In genomic region chr15:93027413-93027812, GRCh38 we compare ENCODE assay signal across 13 cellular contexts.
DNase-seq lines count a peak whose midpoint lies in the region; ATAC-seq and TF ChIP-seq lines count a peak whose summit lies in the region.
"Had no signal": no experiment of that assay in that cellular context is flagged by ENCODE, and none has a peak within 500 bp of the region (broad histone marks: within the 10 kb centered on the region; RNA-seq: fewer than 3 reads in every experiment).

No MANE protein-coding gene starts in this region.

- H3K4me1 ChIP-seq in adipocyte (ENCODE audit: control insufficient read depth, insufficient read depth, low read length) (peaks cover 44% of the 10 kb centered on the region), transverse colon (peaks cover 26 to 48% (median 40%) of the 10 kb centered on the region in 4 donors)

- H3K9me3 Mint-ChIP-seq in activated naive CD8-positive, alpha-beta T cell (ENCODE audit: low read depth) = no peaks in the 10 kb centered on the region
- H3K9me3 Mint-ChIP-seq in activated naive CD8-positive, alpha-beta T cell treated with anti-CD3 and anti-CD28 coated beads, Interleukin-2, amount 50 U/mL, for 24 hours = no peaks in the 10 kb centered on the region

- 83% methylated on average over 10 of the region's 10 CpGs; no CpG with 5 or more reads in 1 of the 2 donors for WGBS in transverse colon (ENCODE audit: low coverage in 1 of 2), 2 donors

- no peak for TF ChIP-seq POLR2A in transverse colon (IDR thresholded peaks at IDR 0.05)

- H3K9me3 ChIP-seq in adipocyte (ENCODE audit: control insufficient read depth, low read length) (no peaks in the 10 kb centered on the region), transverse colon (no peaks in the 10 kb centered on the region)

- in situ Hi-C loops in transverse colon (cut with MboI; ENCODE audit: low pct_ligation_motif_present in 1 of 4, low pct_unique_long_range_greater_than_20kb in 1 of 4, low sequenced_read_pairs in 3 of 4) = loop anchor here in 3 of 4 donors (10.0 to 25.0 kb wide), 2 partner anchors 1085 to 1097 kb away; no protein-coding TSS in a partner anchor

- H3K4me3 Mint-ChIP-seq in activated naive CD8-positive, alpha-beta T cell = no peak overlapping the region
- H3K4me3 Mint-ChIP-seq in activated naive CD8-positive, alpha-beta T cell treated with anti-CD3 and anti-CD28 coated beads, Interleukin-2, amount 50 U/mL, for 24 hours = no peak overlapping the region

- no peak for TF ChIP-seq CTCF in transverse colon (IDR thresholded peaks at IDR 0.05)

- no peak overlapping the region for H3K4me3 ChIP-seq in adipocyte (ENCODE audit: low read length)
- H3K4me3 ChIP-seq in transverse colon = no peak overlapping the region

- intact Hi-C loops in transverse colon (cut with DNase I; ENCODE audit: low total_unique reads) = loop anchor here (10.0 kb wide), 1 partner anchor 233 kb away; no protein-coding TSS in a partner anchor

- peak overlapping the region; percentile 76 to 86 (median 83) for H3K27ac ChIP-seq in transverse colon

- ATAC-seq in activated naive CD8-positive, alpha-beta T cell treated with anti-CD3 and anti-CD28 coated beads, Interleukin-2, amount 50 U/mL, for 24 hours = no peak
- peak; percentile 32 for ATAC-seq in left lobe of liver
- no peak for ATAC-seq in GM21360 (IDR thresholded peaks at IDR 0.05; ENCODE audit: unreplicated experiment)

- H3K27me3 ChIP-seq in adipocyte (replicated peaks; ENCODE audit: control insufficient read depth, insufficient read depth, low read length) (no peaks in the 10 kb centered on the region), transverse colon (no peaks in the 10 kb centered on the region)

- H3K36me3 ChIP-seq in adipocyte (ENCODE audit: control insufficient read depth, insufficient read depth, low read length, severe bottlenecking) (peaks cover 55% of the 10 kb centered on the region), transverse colon (peaks cover 0 to 32% (median 8%) of the 10 kb centered on the region in 4 donors)

- H3K36me3 Mint-ChIP-seq in activated naive CD8-positive, alpha-beta T cell = peaks cover 17% of the 10 kb centered on the region
- peaks cover 37% of the 10 kb centered on the region for H3K36me3 Mint-ChIP-seq in activated naive CD8-positive, alpha-beta T cell treated with anti-CD3 and anti-CD28 coated beads, Interleukin-2, amount 50 U/mL, for 24 hours (ENCODE audit: low read depth)

- peaks cover 62% of the 10 kb centered on the region for H3K4me1 Mint-ChIP-seq in activated naive CD8-positive, alpha-beta T cell (ENCODE audit: low read depth)
- H3K4me1 Mint-ChIP-seq in activated naive CD8-positive, alpha-beta T cell treated with anti-CD3 and anti-CD28 coated beads, Interleukin-2, amount 50 U/mL, for 24 hours = peaks cover 69% of the 10 kb centered on the region

- H3K27ac Mint-ChIP-seq in activated naive CD8-positive, alpha-beta T cell = peak overlapping the region; percentile 58
- no peak overlapping the region for H3K27ac Mint-ChIP-seq in activated naive CD8-positive, alpha-beta T cell treated with anti-CD3 and anti-CD28 coated beads, Interleukin-2, amount 50 U/mL, for 24 hours

- no peak for TF ChIP-seq EP300 in transverse colon (IDR thresholded peaks at IDR 0.05; ENCODE audit: low read depth)

- no peak for DNase-seq in activated naive CD8-positive, alpha-beta T cell treated with anti-CD3 and anti-CD28 coated beads, Interleukin-2, amount 50 U/mL, for 24 hours
- DNase-seq in adipocyte (ENCODE audit: low read depth) (no peak), left lobe of liver (ENCODE audit: low spot score) (peak; percentile 66), transverse colon (no peak)
- DNase-seq in stimulated activated CD4-positive, alpha-beta T cell treated with anti-CD3 and anti-CD28 coated beads, Interleukin-4, amount 100 ng/mL, for 1 hour = no peak
- no peak for DNase-seq in activated CD4-positive, alpha-beta T cell treated with anti-CD3 and anti-CD28 coated beads for 48 hours
- DNase-seq: caudate nucleus, Kasumi-1, midbrain, NCI-H510A treated with DMSO at 0.1 percent for 48 hours, small intestine had no signal

- peak overlapping the region; percentile 83 for H3K9ac ChIP-seq in adipocyte (ENCODE audit: low read length)

- H3K27me3 Mint-ChIP-seq in activated naive CD8-positive, alpha-beta T cell = no peaks in the 10 kb centered on the region
- H3K27me3 Mint-ChIP-seq in activated naive CD8-positive, alpha-beta T cell treated with anti-CD3 and anti-CD28 coated beads, Interleukin-2, amount 50 U/mL, for 24 hours = no peaks in the 10 kb centered on the region
